17 cellular contexts compared by ENCODE assay signal in genomic region chr19:46922465-46922864, GRCh38.
DNase-seq lines count a peak whose midpoint lies in the region; TF ChIP-seq lines count a peak whose summit lies in the region.
"Had no signal": no experiment of that assay in that cellular context is flagged by ENCODE, and none has a peak within 500 bp of the region (broad histone marks: within the 10 kb centered on the region; RNA-seq: fewer than 3 reads in every experiment).

No MANE protein-coding gene starts in this region.

- H3K9me3 Mint-ChIP-seq in brain: no peaks in the 10 kb centered on the region
- H3K9me3 Mint-ChIP-seq: CD4-positive, alpha-beta T cell had no signal

- peak overlapping the region in 3 of 5 experiments; percentile 1 to 43 (median 32) for H3K27ac Mint-ChIP-seq in brain
- H3K27ac Mint-ChIP-seq: CD4-positive, alpha-beta T cell had no signal

- H3K36me3 Mint-ChIP-seq in brain: peaks cover 55% of the 10 kb centered on the region

- DNase-seq in medulla oblongata (ENCODE audit: extremely low spot score): peak; percentile 46
- peak; percentile 68 for DNase-seq in superior temporal gyrus (ENCODE audit: extremely low spot score)
- DNase-seq in hippocampal formation (lab: John Stamatoyannopoulos, UW): no peak
- no peak for DNase-seq in activated CD8-positive, alpha-beta memory T cell treated with anti-CD3 and anti-CD28 coated beads for 24 hours
- DNase-seq in SIG-M5 (lab: John Stamatoyannopoulos, UW): no peak
- DNase-seq: CD4-positive, alpha-beta T cell; Kasumi-1; NCI-H1105; NCI-H1436 treated with DMSO at 0.1 percent for 48 hours; NCI-H187 treated with DMSO at 0.1 percent for 48 hours; NCI-H2107; NCI-H446; NCI-H524 treated with DMSO at 0.1 percent for 48 hours; NCI-H774 had no signal

- H3K4me1 Mint-ChIP-seq in brain: peaks cover 80% of the 10 kb centered on the region

- no peak for TF ChIP-seq CTCF in HEK293 (tag by site-specific recombination; IDR thresholded peaks at IDR 0.05)
- TF ChIP-seq CTCF in brain (conservative IDR thresholded peaks at IDR 0.05): no peak

- POLR2A ChIA-PET in HEK293 (lab: Yijun Ruan, JAX): no interaction called here

- H3K27ac ChIP-seq in HEK293 (ENCODE audit: extremely low read depth, low read depth, low read length): no peak overlapping the region
- H3K27ac ChIP-seq: BLaER1 treated with 17β-estradiol and CSF1 and Interleukin-3, amounts not matched to agents 10 nM and 100 nM had no signal

- CTCF ChIA-PET in HEK293 (lab: Yijun Ruan, JAX): interaction anchor here (1.0 kb wide), 1 partner anchor 67 kb away, joined by 4 read pairs; no protein-coding TSS in a partner anchor

- no peaks in the 10 kb centered on the region for H3K9me3 ChIP-seq in HEK293 (ENCODE audit: control insufficient read depth, insufficient read depth, low read depth, low read length)
- H3K9me3 ChIP-seq: BLaER1 treated with 17β-estradiol and CSF1 and Interleukin-3, amounts not matched to agents 10 nM and 100 nM had no signal

- H3K27me3 Mint-ChIP-seq in brain: no peaks in the 10 kb centered on the region
- H3K27me3 Mint-ChIP-seq: CD4-positive, alpha-beta T cell had no signal

- peaks cover 3 to 43% of the 10 kb centered on the region in 2 experiments; a peak in 1 of 3 replicates for H3K36me3 ChIP-seq in HEK293 (ENCODE audit: control insufficient read depth in 2 of 2, insufficient read depth in 1 of 2, low read length in 2 of 2)

- no peak overlapping the region for H3K4me3 Mint-ChIP-seq in brain
- H3K4me3 Mint-ChIP-seq: CD4-positive, alpha-beta T cell had no signal

- peaks cover 30% of the 10 kb centered on the region for H3K4me1 ChIP-seq in HEK293 (ENCODE audit: control insufficient read depth, insufficient read depth, low read length)

- no peak overlapping the region for H3K4me3 ChIP-seq in HEK293 (ENCODE audit: low read depth, low read length)
- H3K4me3 ChIP-seq: BLaER1 treated with 17β-estradiol and CSF1 and Interleukin-3, amounts not matched to agents 10 nM and 100 nM had no signal

TF ChIP-seq in HEK293, 187 proteins besides CTCF, POLR2A, EP300 and RAD21:
- TF ChIP-seq ZNF626 (tag by site-specific recombination; IDR thresholded peaks at IDR 0.05) (no peak), ZNF239 (tag by site-specific recombination; IDR thresholded peaks at IDR 0.05) (0 out of 2 replicates have a peak, but pooled peaks have one; percentile 83)

Comparison
In these comparisons a context has a peak if more than half of its experiments do, and no peak if none do; other contexts are left out.
1. DNase-seq: peak in medulla oblongata (single experiment) and superior temporal gyrus (single experiment); none in hippocampal formation (0 of 2), activated CD8-positive, alpha-beta memory T cell treated with anti-CD3 and anti-CD28 coated beads for 24 hours (single experiment) and SIG-M5 (single experiment).